ENCODE assay signal across 8 cellular contexts in the genomic region with DNA sequence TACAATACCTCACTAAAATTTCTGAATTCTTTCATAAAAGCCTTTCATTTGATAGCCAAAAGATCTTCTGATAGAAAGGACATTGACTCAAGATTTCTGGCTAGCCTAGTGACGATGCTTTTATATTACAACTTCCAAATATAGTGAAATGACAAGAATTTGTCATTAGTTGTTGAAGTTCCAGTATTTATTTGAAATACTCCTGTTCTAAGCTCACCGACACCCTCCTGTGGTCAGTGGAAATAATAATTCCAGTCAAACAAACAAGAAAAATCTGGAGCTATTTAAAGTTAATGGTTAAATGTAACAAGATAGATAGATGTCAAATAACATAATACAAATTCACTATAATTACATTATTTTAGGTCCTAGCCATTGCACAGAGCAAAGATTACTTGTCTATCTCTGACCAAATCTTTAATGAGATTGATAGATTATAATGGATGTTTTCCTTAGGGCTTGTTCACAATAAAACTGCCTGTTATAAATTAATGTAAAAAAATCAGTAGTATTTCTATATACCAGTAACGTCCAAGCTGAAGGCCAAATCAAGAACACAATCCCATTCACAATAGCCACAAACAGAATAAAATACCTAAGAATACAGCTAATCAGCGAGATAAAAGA.
DNase-seq lines count a peak whose midpoint lies in the region; ATAC-seq and TF ChIP-seq lines count a peak whose summit lies in the region.

No MANE protein-coding gene starts in this region.

- H3K4me1 ChIP-seq in heart left ventricle (peaks cover 0 to 26% (median 12%) of the 10 kb centered on the region in 12 donors), adrenal gland (replicated peaks in 1 of 2) (peaks cover 0 to 8% of the 10 kb centered on the region in 2 donors), right atrium auricular region (peaks cover 0 to 13% of the 10 kb centered on the region in 2 donors)

- TF ChIP-seq POLR2A in heart left ventricle (IDR thresholded peaks at IDR 0.05), result no peak
- no peak for TF ChIP-seq POLR2A in adrenal gland (IDR thresholded peaks at IDR 0.05)

- ATAC-seq in heart left ventricle (peak in 2 of 4 donors; percentile 25 to 35), GM19351 (IDR thresholded peaks at IDR 0.05; ENCODE audit: unreplicated experiment) (no peak)

- 43 to 57% (median 49%) methylated on average over 4 of the region's 4 CpGs for WGBS in heart left ventricle, 4 donors
- WGBS in adrenal gland, 4 donors, result 37 to 41% (median 38%) methylated on average over 4 of the region's 4 CpGs

- intact Hi-C loops in heart left ventricle (cut with DNase I), result loop anchor here (2.0 to 10.0 kb wide), 9 partner anchors 196 to 301 kb away; a partner anchor contains a TSS
- intact Hi-C loops in cardiac septum (cut with DNase I), result loop anchor here (1.0 to 5.0 kb wide), 3 partner anchors 41 to 301 kb away; no protein-coding TSS in a partner anchor
- intact Hi-C loops in adrenal gland (cut with DNase I), result loop anchor here (5.0 to 10.0 kb wide), 2 partner anchors 196 to 268 kb away; a partner anchor contains a TSS

- peak; percentile 32 to 76 (median 66) for TF ChIP-seq CTCF in heart left ventricle (IDR thresholded peaks at IDR 0.05)
- TF ChIP-seq CTCF in adrenal gland (IDR thresholded peaks at IDR 0.05), result peak; percentile 38 to 81 (median 73)
- peak; percentile 38 to 69 for TF ChIP-seq CTCF in right atrium auricular region (IDR thresholded peaks at IDR 0.05)

- H3K9me3 ChIP-seq in heart left ventricle, result no peaks in the 10 kb centered on the region
- no peaks in the 10 kb centered on the region for H3K9me3 ChIP-seq in adrenal gland (replicated peaks in 1 of 3)
- no peaks in the 10 kb centered on the region for H3K9me3 ChIP-seq in right atrium auricular region

- no peaks in the 10 kb centered on the region for H3K27me3 ChIP-seq in heart left ventricle
- H3K27me3 ChIP-seq in adrenal gland, result no peaks in the 10 kb centered on the region
- no peaks in the 10 kb centered on the region for H3K27me3 ChIP-seq in right atrium auricular region

- no peaks in the 10 kb centered on the region for H3K36me3 ChIP-seq in heart left ventricle
- no peaks in the 10 kb centered on the region for H3K36me3 ChIP-seq in adrenal gland (replicated peaks in 1 of 2)
- no peaks in the 10 kb centered on the region for H3K36me3 ChIP-seq in right atrium auricular region

- no peak overlapping the region for H3K4me3 ChIP-seq in heart left ventricle
- no peak overlapping the region for H3K4me3 ChIP-seq in adrenal gland
- no peak overlapping the region for H3K4me3 ChIP-seq in right atrium auricular region

- H3K27ac ChIP-seq in heart left ventricle (peak overlapping the region in 6 of 12 donors; percentile 2 to 35 (median 19)), adrenal gland (no peak overlapping the region), right atrium auricular region (no peak overlapping the region)

- DNase-seq in heart left ventricle (peak in 1 of 5 donors; percentile 25), cardiac septum (ENCODE audit: low spot score) (no peak), NCI-H146 treated with DMSO at 0.1 percent for 48 hours (lab: John Stamatoyannopoulos, UW; ENCODE audit: unreplicated experiment) (peak; percentile 40), adrenal gland (peak in 5 of 7 donors; percentile 30 to 57 (median 39)), right atrium auricular region (ENCODE audit: low spot score) (no peak), iPS-NIHi7 (ENCODE audit: extremely low spot score) (no peak)
- DNase-seq in stimulated activated CD4-positive, alpha-beta T cell treated with anti-CD3 and anti-CD28 coated beads, Interleukin-2, amount 100 ng/mL, for 4 hours (ENCODE audit: low read depth), result peak; percentile 29

Comparison
In these comparisons a context has a peak if more than half of its experiments do, and no peak if none do; other contexts are left out.
1. DNase-seq: peak in NCI-H146 treated with DMSO at 0.1 percent for 48 hours (single experiment), adrenal gland (5 of 7) and stimulated activated CD4-positive, alpha-beta T cell treated with anti-CD3 and anti-CD28 coated beads, Interleukin-2, amount 100 ng/mL, for 4 hours (single experiment); none in cardiac septum (single experiment), right atrium auricular region (single experiment) and iPS-NIHi7 (single experiment).
2. Peak in every context shown above with its lines, with median percentiles within 50 percentile points of each other: CTCF ChIP-seq.